ENCODE assay signal across 1 cellular context in genomic region chr9:87405677-87406544, GRCh38.
TF ChIP-seq lines count a peak whose summit lies in the region.

No MANE protein-coding gene starts in this region.

TF ChIP-seq in SK-N-SH, 30 proteins besides CTCF, POLR2A, EP300 and RAD21 (continued from another document):
- TF ChIP-seq REST (IDR thresholded peaks at IDR 0.05; ENCODE audit: low read depth, low read length) = no peak
- TF ChIP-seq SMC3 (IDR thresholded peaks at IDR 0.05; ENCODE audit: low read depth, low read length) = no peak
- TF ChIP-seq ELF1 (IDR thresholded peaks at IDR 0.05) = no peak
- no peak for TF ChIP-seq NFIC (IDR thresholded peaks at IDR 0.05; ENCODE audit: borderline replicate concordance)
- no peak for TF ChIP-seq USF1 (IDR thresholded peaks at IDR 0.05; ENCODE audit: borderline replicate concordance, low read depth)
- no peak for TF ChIP-seq FOXJ3 (CRISPR knock-in tag; IDR thresholded peaks at IDR 0.05)
- TF ChIP-seq GABPA (IDR thresholded peaks at IDR 0.05; ENCODE audit: low read depth) = no peak
- TF ChIP-seq ZBTB33 (IDR thresholded peaks at IDR 0.05; ENCODE audit: borderline replicate concordance, low read depth) = no peak
- no peak for TF ChIP-seq FOXM1 (IDR thresholded peaks at IDR 0.05; ENCODE audit: low read depth)
- TF ChIP-seq JUND (IDR thresholded peaks at IDR 0.05) = no peak
- no peak for TF ChIP-seq RFX5 (IDR thresholded peaks at IDR 0.05; ENCODE audit: low read length)
- no peak for TF ChIP-seq TCF12 (IDR thresholded peaks at IDR 0.05)
- no peak for TF ChIP-seq YY1 (IDR thresholded peaks at IDR 0.05; ENCODE audit: low read depth)
- TF ChIP-seq NRF1 (IDR thresholded peaks at IDR 0.05; ENCODE audit: low read depth, low read length) = no peak
